Comparison of ENCODE assay signal across 8 cellular contexts in genomic region chr15:41774062-41774872, GRCh38. TPM values are rescaled to one million over a fixed set of nuclear protein-coding genes. Genes with fewer than 3 reads are reported as not detected.
DNase-seq lines count a peak whose midpoint lies in the region; TF ChIP-seq lines count a peak whose summit lies in the region.

MAPKBP1 (plus strand) TSS chr15:41774484; CDS start chr15:41775276, 792 bp downstream.

- H3K27ac Mint-ChIP-seq in neural crest cell (ENCODE audit: unreplicated experiment), result peak within 1 kb of the TSS; percentile 91

- peak within 1 kb of the TSS; percentile 58; the same call in 1 of the 2 replicates for H3K9ac ChIP-seq in MM.1S (ENCODE audit: low read length)
- peak within 1 kb of the TSS; percentile 75 to 93 for H3K9ac ChIP-seq in stomach smooth muscle (ENCODE audit: low read length in 2 of 2)

- H3F3A ChIP-seq in MM.1S (ENCODE audit: insufficient read depth, low read length), result peaks cover 18% of the 10 kb centered on the region

- no peaks in the 10 kb centered on the region for H3K36me3 Mint-ChIP-seq in neural crest cell (ENCODE audit: low read depth)

- peak within 1 kb of the TSS; percentile 73 for H3K27ac ChIP-seq in MM.1S (ENCODE audit: low read length)
- H3K27ac ChIP-seq in stomach smooth muscle (ENCODE audit: low read length), result peak within 1 kb of the TSS; percentile 89

- H3K27me3 Mint-ChIP-seq in neural crest cell (ENCODE audit: low read depth), result no peaks in the 10 kb centered on the region

- DNase-seq in GF-D8 (lab: John Stamatoyannopoulos, UW) (peak; percentile 80), HCEC 1CT (peak; percentile 99), MM.1S (peak; percentile 98), SIG-M5 (lab: John Stamatoyannopoulos, UW) (peak; percentile 95), activated gamma-delta T cell (lab: John Stamatoyannopoulos, UW) (peak; percentile 95), foreskin fibroblast (peak; percentile 99 to 100), neural crest cell (ENCODE audit: low read depth, low spot score) (peak; percentile 95)

- H3K9me3 Mint-ChIP-seq in neural crest cell, result no peaks in the 10 kb centered on the region

- H3K4me3 ChIP-seq in MM.1S (ENCODE audit: low read length), result peak within 1 kb of the TSS; percentile 82
- peak within 1 kb of the TSS; percentile 87 to 98 for H3K4me3 ChIP-seq in foreskin fibroblast (ENCODE audit: low read depth in 1 of 2, low read length in 2 of 2)
- H3K4me3 ChIP-seq in stomach smooth muscle (ENCODE audit: low read length in 2 of 2), result peak within 1 kb of the TSS; percentile 70 to 97

- peak within 1 kb of the TSS; percentile 73 for H2AFZ ChIP-seq in MM.1S (ENCODE audit: low read length)

- H3K9me2 ChIP-seq in MM.1S (replicated peaks; ENCODE audit: insufficient read depth, low read length), result no peaks in the 10 kb centered on the region

- TF ChIP-seq CTCF in MM.1S (IDR thresholded peaks at IDR 0.05; ENCODE audit: low read length) (peak; percentile 92), foreskin fibroblast (IDR thresholded peaks at IDR 0.05; ENCODE audit: low read depth, low read length) (peak; percentile 82), neural crest cell (conservative IDR thresholded peaks at IDR 0.05) (peak; percentile 67)

- no peaks in the 10 kb centered on the region for H4K20me1 ChIP-seq in MM.1S (ENCODE audit: insufficient read depth, low read length)

- H3K4me2 ChIP-seq in MM.1S (ENCODE audit: low read depth, low read length), result peak within 1 kb of the TSS; percentile 84

- no peaks in the 10 kb centered on the region for H3K36me3 ChIP-seq in MM.1S (replicated peaks; ENCODE audit: insufficient read depth, low read length)
- H3K36me3 ChIP-seq in stomach smooth muscle (ENCODE audit: control insufficient read depth in 2 of 2, insufficient read depth in 2 of 2, low read length in 2 of 2), result peaks cover 0 to 2% of the 10 kb centered on the region in 2 donors

- H3K27me3 ChIP-seq in MM.1S (replicated peaks; ENCODE audit: insufficient read depth, low read length), result no peaks in the 10 kb centered on the region
- no peaks in the 10 kb centered on the region for H3K27me3 ChIP-seq in stomach smooth muscle (ENCODE audit: control insufficient read depth in 1 of 2, insufficient read depth in 2 of 2, low read length in 2 of 2)

- H3K4me1 ChIP-seq in MM.1S (ENCODE audit: low read length) (peaks cover 18% of the 10 kb centered on the region), stomach smooth muscle (ENCODE audit: control insufficient read depth, insufficient read depth, low read length) (peaks cover 28% of the 10 kb centered on the region)

- peak within 1 kb of the TSS; percentile 95 for H3K4me3 Mint-ChIP-seq in neural crest cell

- peaks cover 48% of the 10 kb centered on the region for H3K4me1 Mint-ChIP-seq in neural crest cell

- H3K9me3 ChIP-seq in MM.1S (replicated peaks; ENCODE audit: insufficient read depth, low read length), result no peaks in the 10 kb centered on the region
- no peaks in the 10 kb centered on the region for H3K9me3 ChIP-seq in stomach smooth muscle (ENCODE audit: control insufficient read depth in 2 of 2, low read length in 2 of 2)

- H3K79me2 ChIP-seq in MM.1S (ENCODE audit: low read length), result peaks cover 9% of the 10 kb centered on the region; the same call in 1 of the 2 replicates

RNA-seq across cellular contexts. Expression of gene MAPKBP1, which starts in this region (rescaled TPM):
- total RNA-seq in neural crest cell, result 31.9 and 36.6 TPM in 2 replicates

Comparison
In these comparisons a context has a peak if more than half of its experiments do, and no peak if none do; other contexts are left out.
1. Peak in every context shown above with its lines: DNase-seq, H3K4me3 ChIP-seq and H3K27ac ChIP-seq.